Comparison of ENCODE assay signal across 12 cellular contexts in the genomic region with DNA sequence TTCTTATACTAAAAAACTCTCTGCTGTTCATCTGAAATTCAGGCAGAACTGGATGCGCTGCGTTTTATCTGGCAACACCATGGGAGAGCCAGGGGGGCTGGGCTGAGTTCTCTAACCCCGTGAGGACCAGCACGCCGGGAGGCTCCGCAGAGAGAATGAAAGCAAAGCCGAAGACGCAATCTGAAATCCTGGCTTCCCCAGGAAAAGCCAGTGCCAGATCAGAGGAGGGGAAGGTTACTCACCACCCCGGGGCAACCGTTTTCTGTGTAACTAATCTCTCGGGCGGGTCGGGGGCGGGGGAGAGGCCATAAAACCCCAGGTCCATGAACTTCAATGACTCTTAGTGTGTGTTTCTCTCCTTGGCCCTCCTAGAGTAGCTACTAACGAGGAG.
DNase-seq lines count a peak whose midpoint lies in the region; FAIRE-seq lines count a peak whose summit lies in the region.
"Had no signal": no experiment of that assay in that cellular context is flagged by ENCODE, and none has a peak within 500 bp of the region (broad histone marks: within the 10 kb centered on the region; RNA-seq: fewer than 3 reads in every experiment).

No MANE protein-coding gene starts in this region.

- no peaks in the 10 kb centered on the region for H3K36me3 Mint-ChIP-seq in immature natural killer cell

- peaks cover 2 to 7% (median 7%) of the 10 kb centered on the region in 3 donors for H3K27me3 Mint-ChIP-seq in immature natural killer cell (ENCODE audit: low read depth in 3 of 3)

- H3K36me3 ChIP-seq in H7 (replicated peaks; ENCODE audit: control insufficient read depth, insufficient read depth, low read length) = no peaks in the 10 kb centered on the region
- no peaks in the 10 kb centered on the region for H3K36me3 ChIP-seq in small intestine (ENCODE audit: control insufficient read depth in 2 of 2, insufficient read depth in 2 of 2, low read length in 2 of 2)

- H3K4me3 ChIP-seq in H7 (ENCODE audit: insufficient read depth, low read depth, low read length) (no peak overlapping the region), small intestine (ENCODE audit: low read depth in 1 of 2, low read length in 2 of 2) (peak overlapping the region in 1 of 2 donors; percentile 2)

- no peak overlapping the region for H3K27ac Mint-ChIP-seq in immature natural killer cell

- no peak overlapping the region for H3K27ac ChIP-seq in small intestine (ENCODE audit: low read depth in 1 of 2, low read length in 1 of 2)

- no peaks in the 10 kb centered on the region for H3K4me1 ChIP-seq in small intestine (ENCODE audit: control insufficient read depth in 2 of 2, insufficient read depth in 1 of 2, low read depth in 1 of 2, low read length in 1 of 2)

- H3K9me3 ChIP-seq in small intestine (ENCODE audit: control insufficient read depth, low read depth) = no peaks in the 10 kb centered on the region

- no peaks in the 10 kb centered on the region for H3K4me1 Mint-ChIP-seq in immature natural killer cell

- no peak for FAIRE-seq in small intestine (lab: Jason Lieb, UNC)

- no peaks in the 10 kb centered on the region; the same call in 1 of the 2 replicates for H3K27me3 ChIP-seq in H7 (ENCODE audit: control insufficient read depth, insufficient read depth, low read length)
- no peaks in the 10 kb centered on the region for H3K27me3 ChIP-seq in small intestine (ENCODE audit: control insufficient read depth in 2 of 2, insufficient read depth in 2 of 2, low read length in 2 of 2)

- no peaks in the 10 kb centered on the region for H3K9me3 Mint-ChIP-seq in immature natural killer cell

- DNase-seq in H7 (peak; percentile 77), amniotic epithelial cell (ENCODE audit: low read depth) (peak; percentile 46), iris pigment epithelial cell (ENCODE audit: low read depth) (peak; percentile 10), small intestine (peak; percentile 60), NCI-H1694 (lab: John Stamatoyannopoulos, UW) (no peak), midbrain (lab: John Stamatoyannopoulos, UW) (no peak), immature natural killer cell (no peak)
- no peak for DNase-seq in activated T-cell treated with anti-CD3 and anti-CD28 coated beads, Interleukin-2, amount 50 U/mL, for 48 hours
- DNase-seq: central memory CD4-positive, alpha-beta T cell; DMS153; NCI-H1105; right cardiac atrium had no signal

- H3K4me3 Mint-ChIP-seq in immature natural killer cell = no peak overlapping the region

- 2 to 5% (median 4%) methylated on average over 15 of the region's 15 CpGs for WGBS in small intestine, 3 donors

Comparison
In these comparisons a context has a peak if more than half of its experiments do, and no peak if none do; other contexts are left out.
1. DNase-seq: peak in H7 (single experiment), amniotic epithelial cell (single experiment), iris pigment epithelial cell (single experiment) and small intestine (single experiment); none in NCI-H1694 (single experiment), midbrain (single experiment), activated T-cell treated with anti-CD3 and anti-CD28 coated beads, Interleukin-2, amount 50 U/mL, for 48 hours (0 of 2) and immature natural killer cell (0 of 3).